8 cellular contexts compared by ENCODE assay signal in genomic region chr9:99106044-99106375, GRCh38. TPM values are rescaled to one million over a fixed set of nuclear protein-coding genes. Genes with fewer than 3 reads are reported as not detected.
DNase-seq lines count a peak whose midpoint lies in the region; FAIRE-seq and TF ChIP-seq lines count a peak whose summit lies in the region.

No MANE protein-coding gene starts in this region.

- peak overlapping the region; percentile 80 for H3K4me3 Mint-ChIP-seq in activated CD4-positive, alpha-beta memory T cell treated with anti-CD3 and anti-CD28 coated beads for 36 hours

- peaks cover 35% of the 10 kb centered on the region for H4K20me1 ChIP-seq in hepatocyte (ENCODE audit: insufficient read depth, poor library complexity, severe bottlenecking)

- H2AFZ ChIP-seq in hepatocyte: peak overlapping the region; percentile 47

- H3K9me2 ChIP-seq in hepatocyte (replicated peaks; ENCODE audit: insufficient read depth): no peaks in the 10 kb centered on the region

- in situ Hi-C loops in HAP-1 (cut with MboI; ENCODE audit: low sequenced_read_pairs): no loop called here

- H3K27me3 ChIP-seq in HAP-1 (ENCODE audit: low read depth) (no peaks in the 10 kb centered on the region), hepatocyte (no peaks in the 10 kb centered on the region), small intestine (ENCODE audit: control insufficient read depth in 2 of 2, insufficient read depth in 2 of 2, low read length in 2 of 2) (no peaks in the 10 kb centered on the region)

- H3K4me1 Mint-ChIP-seq in activated CD4-positive, alpha-beta memory T cell treated with anti-CD3 and anti-CD28 coated beads for 36 hours (ENCODE audit: low read depth): peaks cover 52% of the 10 kb centered on the region

- H3K9me3 ChIP-seq in HAP-1 (no peaks in the 10 kb centered on the region), hepatocyte (ENCODE audit: low read depth) (no peaks in the 10 kb centered on the region), small intestine (ENCODE audit: control insufficient read depth, low read depth) (no peaks in the 10 kb centered on the region)

- DNase-seq in HAP-1 (ENCODE audit: low spot score in 2 of 2): no peak
- no peak for DNase-seq in activated CD4-positive, alpha-beta memory T cell treated with anti-CD3 and anti-CD28 coated beads for 36 hours
- DNase-seq in hepatocyte (ENCODE audit: low spot score): no peak
- DNase-seq in small intestine: no peak
- no peak for DNase-seq in DMS153 treated with DMSO at 0.1 percent for 48 hours (lab: John Stamatoyannopoulos, UW; ENCODE audit: unreplicated experiment)
- no peak for DNase-seq in KG1 (lab: John Stamatoyannopoulos, UW)
- DNase-seq in RKO (ENCODE audit: low spot score): no peak
- no peak for DNase-seq in GM19239 (ENCODE audit: insufficient read length, low spot score)

- peaks cover 56% of the 10 kb centered on the region for H3K79me2 ChIP-seq in hepatocyte

- H3K4me3 ChIP-seq in HAP-1 (peak overlapping the region; percentile 69), hepatocyte (peak overlapping the region; percentile 90), small intestine (ENCODE audit: low read depth in 1 of 2, low read length in 2 of 2) (peak overlapping the region; percentile 86 to 99)

- H3K27me3 Mint-ChIP-seq in activated CD4-positive, alpha-beta memory T cell treated with anti-CD3 and anti-CD28 coated beads for 36 hours: no peaks in the 10 kb centered on the region

- H3K36me3 Mint-ChIP-seq in activated CD4-positive, alpha-beta memory T cell treated with anti-CD3 and anti-CD28 coated beads for 36 hours: no peaks in the 10 kb centered on the region

- peak overlapping the region; percentile 94 for H3K27ac ChIP-seq in hepatocyte
- H3K27ac ChIP-seq in small intestine (ENCODE audit: low read depth in 1 of 2, low read length in 1 of 2): peak overlapping the region in 1 of 2 donors; percentile 90

- H3K4me2 ChIP-seq in hepatocyte: peak overlapping the region; percentile 75

- no peak for FAIRE-seq in small intestine (lab: Jason Lieb, UNC)
- FAIRE-seq in GM19239 (lab: Jason Lieb, UNC): no peak

- H3K27ac Mint-ChIP-seq in activated CD4-positive, alpha-beta memory T cell treated with anti-CD3 and anti-CD28 coated beads for 36 hours: peak overlapping the region; percentile 26

- 4% methylated on average over 9 of the region's 9 CpGs for WGBS in hepatocyte (ENCODE audit: low lambda C conversion rate, missing lambda C conversion rate)
- WGBS in small intestine, 3 donors: 1 to 2% (median 2%) methylated on average over 9 of the region's 9 CpGs

- intact Hi-C loops in activated CD4-positive, alpha-beta memory T cell treated with anti-CD3 and anti-CD28 coated beads for 36 hours (cut with micrococcal nuclease): loop anchor here (10.0 kb wide), 1 partner anchor 301 kb away; the partner anchor contains the start of gene GALNT12

- POLR2A ChIA-PET in activated CD4-positive, alpha-beta memory T cell treated with anti-CD3 and anti-CD28 coated beads for 36 hours (lab: Charles Lee): interaction anchor here (0.9 to 1.4 kb wide), 3 partner anchors 8 to 29 kb away, joined by 3 to 5 read pairs (median 5); no protein-coding TSS in a partner anchor

- CTCF ChIA-PET in activated CD4-positive, alpha-beta memory T cell treated with anti-CD3 and anti-CD28 coated beads for 36 hours (lab: Charles Lee): interaction anchor here (1.4 to 1.8 kb wide), 3 partner anchors 14 to 107 kb away, joined by 4 to 5 read pairs (median 4); no protein-coding TSS in a partner anchor

- H3K4me1 ChIP-seq in HAP-1 (peaks cover 19% of the 10 kb centered on the region), hepatocyte (ENCODE audit: insufficient read depth) (peaks cover 13% of the 10 kb centered on the region), small intestine (ENCODE audit: control insufficient read depth in 2 of 2, insufficient read depth in 1 of 2, low read depth in 1 of 2, low read length in 1 of 2) (peaks cover 0 to 17% of the 10 kb centered on the region in 2 donors)

- no peak for TF ChIP-seq CTCF in hepatocyte (IDR thresholded peaks at IDR 0.05; ENCODE audit: poor library complexity)

- H3K36me3 ChIP-seq in HAP-1 (replicated peaks): no peaks in the 10 kb centered on the region
- H3K36me3 ChIP-seq in hepatocyte (replicated peaks; ENCODE audit: insufficient read depth, low read depth): no peaks in the 10 kb centered on the region
- no peaks in the 10 kb centered on the region for H3K36me3 ChIP-seq in small intestine (ENCODE audit: control insufficient read depth in 2 of 2, insufficient read depth in 2 of 2, low read length in 2 of 2)

- no peaks in the 10 kb centered on the region for H3K9me3 Mint-ChIP-seq in activated CD4-positive, alpha-beta memory T cell treated with anti-CD3 and anti-CD28 coated beads for 36 hours

RNA-seq across cellular contexts. Expression of gene TGFBR1, which starts 1.1 kb away (rescaled TPM):
- total RNA-seq in activated CD4-positive, alpha-beta memory T cell treated with anti-CD3 and anti-CD28 coated beads for 36 hours: 10 to 100 TPM; 25.4 to 26.3 TPM
- total RNA-seq in hepatocyte: 74.2 and 79.4 TPM in 2 replicates
- 31.5 and 41.7 TPM in 2 replicates for polyA plus RNA-seq in hepatocyte
- polyA plus RNA-seq in small intestine: 1 to 10 TPM; 3.8 to 9.8 (median 3.8) TPM
